In the genomic region with DNA sequence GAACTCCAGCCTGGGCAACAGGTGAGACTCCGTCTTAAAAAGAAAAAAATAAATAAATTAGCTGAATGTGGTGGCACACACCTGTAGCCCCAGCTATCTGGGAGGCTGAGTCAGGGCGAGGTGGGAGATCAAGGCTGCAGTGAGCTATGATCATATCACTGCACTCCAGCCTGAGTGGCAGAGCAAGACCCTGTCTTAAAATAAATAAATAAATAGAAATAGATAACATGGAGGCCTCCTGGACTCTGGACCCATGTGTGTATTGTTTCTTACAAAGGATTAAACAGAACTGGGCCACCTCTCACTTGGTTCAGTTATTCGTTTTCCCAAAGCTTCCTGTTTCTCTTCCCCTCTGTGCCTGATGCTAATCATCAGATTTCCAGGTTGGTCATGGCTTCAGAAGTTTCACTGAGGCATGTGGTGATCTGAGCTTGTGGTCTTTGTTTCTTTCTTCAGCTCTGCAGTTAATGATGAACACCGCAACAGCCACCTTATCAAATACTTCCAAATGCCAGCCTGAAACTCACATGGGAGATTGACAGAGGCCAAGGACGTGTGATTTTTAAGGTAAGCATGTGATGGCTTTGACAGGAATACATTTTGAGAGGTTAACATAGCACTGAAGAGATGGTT, we compare ENCODE assay signal across 1 cellular context.
TF ChIP-seq lines count a peak whose summit lies in the region.

No MANE protein-coding gene starts in this region.

TF ChIP-seq in HepG2, 621 proteins besides CTCF, POLR2A, EP300 and RAD21 (continued from another document and continues in another):
- peak; percentile 81; the same call in 1 of the 2 replicates for TF ChIP-seq IKZF5 (CRISPR knock-in tag; IDR thresholded peaks at IDR 0.05)
- TF ChIP-seq CBX1 (IDR thresholded peaks at IDR 0.05; ENCODE audit: low read depth) = peak; percentile 11
- peak; percentile 36; the same call in 1 of the 2 replicates for TF ChIP-seq ZFX (CRISPR knock-in tag; IDR thresholded peaks at IDR 0.05; ENCODE audit: low read depth)
- TF ChIP-seq SMAD1 (CRISPR knock-in tag; IDR thresholded peaks at IDR 0.05; ENCODE audit: borderline replicate concordance, low read depth) = no peak
- no peak for TF ChIP-seq ZMAT5 (CRISPR knock-in tag; IDR thresholded peaks at IDR 0.05; ENCODE audit: borderline replicate concordance, low read depth)
- TF ChIP-seq ZNF367 (CRISPR knock-in tag; IDR thresholded peaks at IDR 0.05; ENCODE audit: borderline replicate concordance) = no peak
- no peak; the same call in 1 of the 2 replicates for TF ChIP-seq ETV6 (CRISPR knock-in tag; conservative IDR thresholded peaks at IDR 0.05)
- TF ChIP-seq CREB3 (CRISPR knock-in tag; IDR thresholded peaks at IDR 0.05) = no peak
- TF ChIP-seq KLF12 (CRISPR knock-in tag; IDR thresholded peaks at IDR 0.05; ENCODE audit: borderline replicate concordance) = no peak
- TF ChIP-seq DZIP1 (CRISPR knock-in tag; IDR thresholded peaks at IDR 0.05) = no peak
- TF ChIP-seq ZNF251 (CRISPR knock-in tag; IDR thresholded peaks at IDR 0.05) = no peak
- peak; percentile 65; the same call in 1 of the 2 replicates for TF ChIP-seq FOXK1 (CRISPR knock-in tag; IDR thresholded peaks at IDR 0.05; ENCODE audit: borderline replicate concordance, low read depth)
- 0 out of 2 replicates have a peak, but pooled peaks have one; percentile 54 for TF ChIP-seq ZNF614 (CRISPR knock-in tag; IDR thresholded peaks at IDR 0.05; ENCODE audit: borderline replicate concordance)
- TF ChIP-seq ZBTB7A (CRISPR knock-in tag; IDR thresholded peaks at IDR 0.05) = peak; percentile 64; the same call in 1 of the 2 replicates
- no peak for TF ChIP-seq ZNF564 (CRISPR knock-in tag; IDR thresholded peaks at IDR 0.05)
- TF ChIP-seq FOXJ3 (CRISPR knock-in tag; IDR thresholded peaks at IDR 0.05; ENCODE audit: borderline replicate concordance) = peak; percentile 81; the same call in 1 of the 2 replicates
- TF ChIP-seq, protein P1, sequence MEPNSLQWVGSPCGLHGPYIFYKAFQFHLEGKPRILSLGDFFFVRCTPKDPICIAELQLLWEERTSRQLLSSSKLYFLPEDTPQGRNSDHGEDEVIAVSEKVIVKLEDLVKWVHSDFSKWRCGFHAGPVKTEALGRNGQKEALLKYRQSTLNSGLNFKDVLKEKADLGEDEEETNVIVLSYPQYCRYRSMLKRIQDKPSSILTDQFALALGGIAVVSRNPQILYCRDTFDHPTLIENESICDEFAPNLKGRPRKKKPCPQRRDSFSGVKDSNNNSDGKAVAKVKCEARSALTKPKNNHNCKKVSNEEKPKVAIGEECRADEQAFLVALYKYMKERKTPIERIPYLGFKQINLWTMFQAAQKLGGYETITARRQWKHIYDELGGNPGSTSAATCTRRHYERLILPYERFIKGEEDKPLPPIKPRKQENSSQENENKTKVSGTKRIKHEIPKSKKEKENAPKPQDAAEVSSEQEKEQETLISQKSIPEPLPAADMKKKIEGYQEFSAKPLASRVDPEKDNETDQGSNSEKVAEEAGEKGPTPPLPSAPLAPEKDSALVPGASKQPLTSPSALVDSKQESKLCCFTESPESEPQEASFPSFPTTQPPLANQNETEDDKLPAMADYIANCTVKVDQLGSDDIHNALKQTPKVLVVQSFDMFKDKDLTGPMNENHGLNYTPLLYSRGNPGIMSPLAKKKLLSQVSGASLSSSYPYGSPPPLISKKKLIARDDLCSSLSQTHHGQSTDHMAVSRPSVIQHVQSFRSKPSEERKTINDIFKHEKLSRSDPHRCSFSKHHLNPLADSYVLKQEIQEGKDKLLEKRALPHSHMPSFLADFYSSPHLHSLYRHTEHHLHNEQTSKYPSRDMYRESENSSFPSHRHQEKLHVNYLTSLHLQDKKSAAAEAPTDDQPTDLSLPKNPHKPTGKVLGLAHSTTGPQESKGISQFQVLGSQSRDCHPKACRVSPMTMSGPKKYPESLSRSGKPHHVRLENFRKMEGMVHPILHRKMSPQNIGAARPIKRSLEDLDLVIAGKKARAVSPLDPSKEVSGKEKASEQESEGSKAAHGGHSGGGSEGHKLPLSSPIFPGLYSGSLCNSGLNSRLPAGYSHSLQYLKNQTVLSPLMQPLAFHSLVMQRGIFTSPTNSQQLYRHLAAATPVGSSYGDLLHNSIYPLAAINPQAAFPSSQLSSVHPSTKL (CRISPR knock-in tag; IDR thresholded peaks at IDR 0.05) = peak; percentile 66
- TF ChIP-seq ZSCAN31 (CRISPR knock-in tag; IDR thresholded peaks at IDR 0.05; ENCODE audit: low read depth) = peak; percentile 36; the same call in 1 of the 2 replicates
- TF ChIP-seq TBX2 (CRISPR knock-in tag; IDR thresholded peaks at IDR 0.05; ENCODE audit: borderline replicate concordance) = peak; percentile 67; the same call in 1 of the 2 replicates
- no peak for TF ChIP-seq ZNF724P (CRISPR knock-in tag; IDR thresholded peaks at IDR 0.05; ENCODE audit: borderline replicate concordance)
- TF ChIP-seq POLR2G (IDR thresholded peaks at IDR 0.05; ENCODE audit: low read depth, low read length) = no peak
- TF ChIP-seq, protein P2, sequence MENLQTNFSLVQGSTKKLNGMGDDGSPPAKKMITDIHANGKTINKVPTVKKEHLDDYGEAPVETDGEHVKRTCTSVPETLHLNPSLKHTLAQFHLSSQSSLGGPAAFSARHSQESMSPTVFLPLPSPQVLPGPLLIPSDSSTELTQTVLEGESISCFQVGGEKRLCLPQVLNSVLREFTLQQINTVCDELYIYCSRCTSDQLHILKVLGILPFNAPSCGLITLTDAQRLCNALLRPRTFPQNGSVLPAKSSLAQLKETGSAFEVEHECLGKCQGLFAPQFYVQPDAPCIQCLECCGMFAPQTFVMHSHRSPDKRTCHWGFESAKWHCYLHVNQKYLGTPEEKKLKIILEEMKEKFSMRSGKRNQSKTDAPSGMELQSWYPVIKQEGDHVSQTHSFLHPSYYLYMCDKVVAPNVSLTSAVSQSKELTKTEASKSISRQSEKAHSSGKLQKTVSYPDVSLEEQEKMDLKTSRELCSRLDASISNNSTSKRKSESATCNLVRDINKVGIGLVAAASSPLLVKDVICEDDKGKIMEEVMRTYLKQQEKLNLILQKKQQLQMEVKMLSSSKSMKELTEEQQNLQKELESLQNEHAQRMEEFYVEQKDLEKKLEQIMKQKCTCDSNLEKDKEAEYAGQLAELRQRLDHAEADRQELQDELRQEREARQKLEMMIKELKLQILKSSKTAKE (CRISPR knock-in tag; IDR thresholded peaks at IDR 0.05; ENCODE audit: borderline replicate concordance) = no peak
- TF ChIP-seq TBP (CRISPR knock-in tag; IDR thresholded peaks at IDR 0.05) = no peak
- TF ChIP-seq ATF2 (CRISPR knock-in tag; IDR thresholded peaks at IDR 0.05) = peak; percentile 32; the same call in 1 of the 2 replicates
- TF ChIP-seq ZNF547 (CRISPR knock-in tag; IDR thresholded peaks at IDR 0.05) = 0 out of 2 replicates have a peak, but pooled peaks have one; percentile 17
- TF ChIP-seq ZNF17 (CRISPR knock-in tag; IDR thresholded peaks at IDR 0.05) = no peak
- peak; percentile 30 for TF ChIP-seq TEAD3 (CRISPR knock-in tag; optimal IDR thresholded peaks at IDR 0.05; ENCODE audit: borderline replicate concordance)
- no peak for TF ChIP-seq HCFC1 (IDR thresholded peaks at IDR 0.05; ENCODE audit: low read depth, low read length)
- 0 out of 2 replicates have a peak, but pooled peaks have one; percentile 17 for TF ChIP-seq ZFY (CRISPR knock-in tag; IDR thresholded peaks at IDR 0.05)
- TF ChIP-seq HNF4A (CRISPR knock-in tag; IDR thresholded peaks at IDR 0.05) = peak; percentile 84
- TF ChIP-seq ZNF792 (CRISPR knock-in tag; IDR thresholded peaks at IDR 0.05) = no peak
- peak; percentile 71 for TF ChIP-seq ELF3 (CRISPR knock-in tag; IDR thresholded peaks at IDR 0.05)
- no peak for TF ChIP-seq GABPA (IDR thresholded peaks at IDR 0.05; ENCODE audit: low read depth, low read length)
- TF ChIP-seq GABPA (CRISPR knock-in tag; IDR thresholded peaks at IDR 0.05; ENCODE audit: low read depth) = 0 out of 2 replicates have a peak, but pooled peaks have one; percentile 32
- no peak for TF ChIP-seq TAF1 (CRISPR knock-in tag; IDR thresholded peaks at IDR 0.05)
- TF ChIP-seq REPIN1 (CRISPR knock-in tag; IDR thresholded peaks at IDR 0.05; ENCODE audit: borderline replicate concordance, low read depth) = no peak; the same call in 1 of the 2 replicates
- TF ChIP-seq, protein P3, sequence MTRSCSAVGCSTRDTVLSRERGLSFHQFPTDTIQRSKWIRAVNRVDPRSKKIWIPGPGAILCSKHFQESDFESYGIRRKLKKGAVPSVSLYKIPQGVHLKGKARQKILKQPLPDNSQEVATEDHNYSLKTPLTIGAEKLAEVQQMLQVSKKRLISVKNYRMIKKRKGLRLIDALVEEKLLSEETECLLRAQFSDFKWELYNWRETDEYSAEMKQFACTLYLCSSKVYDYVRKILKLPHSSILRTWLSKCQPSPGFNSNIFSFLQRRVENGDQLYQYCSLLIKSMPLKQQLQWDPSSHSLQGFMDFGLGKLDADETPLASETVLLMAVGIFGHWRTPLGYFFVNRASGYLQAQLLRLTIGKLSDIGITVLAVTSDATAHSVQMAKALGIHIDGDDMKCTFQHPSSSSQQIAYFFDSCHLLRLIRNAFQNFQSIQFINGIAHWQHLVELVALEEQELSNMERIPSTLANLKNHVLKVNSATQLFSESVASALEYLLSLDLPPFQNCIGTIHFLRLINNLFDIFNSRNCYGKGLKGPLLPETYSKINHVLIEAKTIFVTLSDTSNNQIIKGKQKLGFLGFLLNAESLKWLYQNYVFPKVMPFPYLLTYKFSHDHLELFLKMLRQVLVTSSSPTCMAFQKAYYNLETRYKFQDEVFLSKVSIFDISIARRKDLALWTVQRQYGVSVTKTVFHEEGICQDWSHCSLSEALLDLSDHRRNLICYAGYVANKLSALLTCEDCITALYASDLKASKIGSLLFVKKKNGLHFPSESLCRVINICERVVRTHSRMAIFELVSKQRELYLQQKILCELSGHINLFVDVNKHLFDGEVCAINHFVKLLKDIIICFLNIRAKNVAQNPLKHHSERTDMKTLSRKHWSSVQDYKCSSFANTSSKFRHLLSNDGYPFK (CRISPR knock-in tag; IDR thresholded peaks at IDR 0.05; ENCODE audit: borderline replicate concordance) = no peak
- TF ChIP-seq ZNF572 (CRISPR knock-in tag; IDR thresholded peaks at IDR 0.05) = no peak
- TF ChIP-seq PITX1 (CRISPR knock-in tag; IDR thresholded peaks at IDR 0.05) = peak; percentile 34; the same call in 1 of the 2 replicates
- peak; percentile 62; the same call in 1 of the 2 replicates for TF ChIP-seq ZNF292 (CRISPR knock-in tag; IDR thresholded peaks at IDR 0.05; ENCODE audit: borderline replicate concordance, low read depth)
- TF ChIP-seq ZMYM2 (CRISPR knock-in tag; IDR thresholded peaks at IDR 0.05) = peak; percentile 89
- TF ChIP-seq, protein P4, sequence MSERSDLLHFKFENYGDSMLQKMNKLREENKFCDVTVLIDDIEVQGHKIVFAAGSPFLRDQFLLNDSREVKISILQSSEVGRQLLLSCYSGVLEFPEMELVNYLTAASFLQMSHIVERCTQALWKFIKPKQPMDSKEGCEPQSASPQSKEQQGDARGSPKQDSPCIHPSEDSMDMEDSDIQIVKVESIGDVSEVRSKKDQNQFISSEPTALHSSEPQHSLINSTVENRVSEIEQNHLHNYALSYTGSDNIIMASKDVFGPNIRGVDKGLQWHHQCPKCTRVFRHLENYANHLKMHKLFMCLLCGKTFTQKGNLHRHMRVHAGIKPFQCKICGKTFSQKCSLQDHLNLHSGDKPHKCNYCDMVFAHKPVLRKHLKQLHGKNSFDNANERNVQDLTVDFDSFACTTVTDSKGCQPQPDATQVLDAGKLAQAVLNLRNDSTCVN (CRISPR knock-in tag; IDR thresholded peaks at IDR 0.05; ENCODE audit: borderline replicate concordance) = 0 out of 2 replicates have a peak, but pooled peaks have one; percentile 15
